In genomic region chr17:57902800-57903759, GRCh38 we compare ENCODE assay signal across 8 cellular contexts. TPM values are rescaled to one million over a fixed set of nuclear protein-coding genes. Genes with fewer than 3 reads are reported as not detected.
A peak's percentile ranks its signal among the peaks of the same experiment; 100 is the strongest.
DNase-seq lines count a peak whose midpoint lies in the region; ATAC-seq, FAIRE-seq and TF ChIP-seq lines count a peak whose summit lies in the region.

No MANE protein-coding gene starts in this region.

- TF ChIP-seq EP300 in K562 (IDR thresholded peaks at IDR 0.05; ENCODE audit: low read length): no peak

- no peaks in the 10 kb centered on the region for H3K9me3 Mint-ChIP-seq in activated CD4-positive, alpha-beta T cell treated with anti-CD3 and anti-CD28 coated beads for 36 hours (ENCODE audit: low read depth)

- H3K79me2 ChIP-seq in K562 (ENCODE audit: control insufficient read depth, insufficient read depth, low read length): no peaks in the 10 kb centered on the region

- H3K27ac Mint-ChIP-seq in activated CD4-positive, alpha-beta T cell treated with anti-CD3 and anti-CD28 coated beads for 36 hours: no peak overlapping the region

- H3K36me3 ChIP-seq in K562 (ENCODE audit: control insufficient read depth, insufficient read depth, low read length): no peaks in the 10 kb centered on the region

- TF ChIP-seq CTCF in AG04450 (IDR thresholded peaks at IDR 0.05; ENCODE audit: low read depth, low read length) (no peak), K562 (IDR thresholded peaks at IDR 0.05 in 2 of 3, conservative IDR thresholded peaks at IDR 0.05 in 1 of 3; ENCODE audit: insufficient read depth in 2 of 3, low read depth in 1 of 3, low read length in 3 of 3) (no peak)

- no peak for TF ChIP-seq POLR2A in K562 (conservative IDR thresholded peaks at IDR 0.05)

- no peaks in the 10 kb centered on the region for H3K27me3 Mint-ChIP-seq in activated CD4-positive, alpha-beta T cell treated with anti-CD3 and anti-CD28 coated beads for 36 hours

- no peak overlapping the region for H2AFZ ChIP-seq in K562 (ENCODE audit: low read depth, low read length)

- in situ Hi-C loops in K562 (cut with MboI): no loop called here

- 3% methylated on average over 5 of the region's 5 CpGs for WGBS in K562 (ENCODE audit: insufficient coverage, low coverage, missing lambda C conversion rate)

- H3K9ac ChIP-seq in K562 (ENCODE audit: insufficient read depth in 1 of 2, low read depth in 2 of 2, low read length in 2 of 2): no peak overlapping the region; a peak in 1 of 4 replicates

- H3K27me3 ChIP-seq in AG04450 (ENCODE audit: control insufficient read depth, insufficient read depth, low read length) (no peaks in the 10 kb centered on the region), K562 (ENCODE audit: control insufficient read depth in 2 of 2, insufficient read depth in 2 of 2, low read length in 2 of 2) (peaks cover 7 to 54% of the 10 kb centered on the region in 2 experiments; a peak in 4 of 5 replicates)

- peaks cover 0 to 8% of the 10 kb centered on the region in 2 experiments; a peak in 2 of 5 replicates for H3K4me1 ChIP-seq in K562 (replicated peaks in 1 of 2; ENCODE audit: control insufficient read depth in 2 of 2, insufficient read depth in 2 of 2, low read length in 2 of 2)

- TF ChIP-seq RAD21 in K562 (CRISPR knock-in tag; conservative IDR thresholded peaks at IDR 0.05 in 1 of 2, IDR thresholded peaks at IDR 0.05 in 1 of 2): no peak

- H3K4me3 ChIP-seq in AG04450 (ENCODE audit: low read depth, low read length) (no peak overlapping the region), K562 (no peak overlapping the region)

- peak; percentile 63 for ATAC-seq in GM18909 (IDR thresholded peaks at IDR 0.05; ENCODE audit: poor library complexity, unreplicated experiment)
- ATAC-seq in HG03139 (IDR thresholded peaks at IDR 0.05; ENCODE audit: unreplicated experiment): peak; percentile 64
- ATAC-seq in K562: no peak
- no peak for ATAC-seq in activated CD4-positive, alpha-beta T cell treated with anti-CD3 and anti-CD28 coated beads for 36 hours

- no peaks in the 10 kb centered on the region for H3K36me3 Mint-ChIP-seq in activated CD4-positive, alpha-beta T cell treated with anti-CD3 and anti-CD28 coated beads for 36 hours (ENCODE audit: low read depth)

- peaks cover 3% of the 10 kb centered on the region for H3K4me1 Mint-ChIP-seq in activated CD4-positive, alpha-beta T cell treated with anti-CD3 and anti-CD28 coated beads for 36 hours

- H3K9me3 ChIP-seq in AG04450 (ENCODE audit: control insufficient read depth, insufficient read depth, low read length) (no peaks in the 10 kb centered on the region), K562 (replicated peaks; ENCODE audit: control insufficient read depth, insufficient read depth, low read depth, low read length) (no peaks in the 10 kb centered on the region)

- no peak for FAIRE-seq in K562 (lab: Jason Lieb, UNC)

- H3K9me1 ChIP-seq in K562 (ENCODE audit: control insufficient read depth, insufficient read depth, low read length): no peaks in the 10 kb centered on the region

- POLR2A ChIA-PET in AG04450 (lab: Yijun Ruan, JAX) (interaction anchor here (0.7 to 1.5 kb wide), 5 partner anchors 10 to 103 kb away, joined by 3 to 16 read pairs (median 3); no protein-coding TSS in a partner anchor), K562 (lab: Yijun Ruan, JAX) (interaction anchor here (0.7 to 1.5 kb wide), 4 partner anchors 9 to 297 kb away, joined by 3 to 6 read pairs (median 4); no protein-coding TSS in a partner anchor)
- POLR2A ChIA-PET in activated CD4-positive, alpha-beta T cell treated with anti-CD3 and anti-CD28 coated beads for 36 hours (lab: Charles Lee): no interaction called here

- no peak for DNase-seq in AG04450 (ENCODE audit: low read depth, low spot score)
- DNase-seq in NCI-H510A treated with DMSO at 0.1 percent for 48 hours (lab: John Stamatoyannopoulos, UW): peak; percentile 98
- DNase-seq in K562 (ENCODE audit: extremely low read depth in 1 of 4, low spot score in 3 of 4): no peak
- DNase-seq in left kidney (ENCODE audit: low read depth, low spot score): peak; percentile 87
- DNase-seq in substantia nigra (lab: John Stamatoyannopoulos, UW): peak in 43 of 49 donors; percentile 29 to 93 (median 72)
- no peak for DNase-seq in activated CD4-positive, alpha-beta T cell treated with anti-CD3 and anti-CD28 coated beads for 36 hours

- H3K27ac ChIP-seq in AG04450 (ENCODE audit: low read depth, low read length) (peak overlapping the region; percentile 80), K562 (ENCODE audit: extremely low read depth, low read depth, low read length) (no peak overlapping the region), substantia nigra (ENCODE audit: low read depth, low read length, poor library complexity, severe bottlenecking) (peak overlapping the region; percentile 92)

- no peak overlapping the region for H3K4me3 Mint-ChIP-seq in activated CD4-positive, alpha-beta T cell treated with anti-CD3 and anti-CD28 coated beads for 36 hours

- BruUV-seq in K562 (replicated peaks; lab: Mats Ljungman, UMichigan): no TSS peak

- H3K4me2 ChIP-seq in K562 (ENCODE audit: insufficient read depth, low read length): no peak overlapping the region

- H4K20me1 ChIP-seq in K562 (replicated peaks; ENCODE audit: control insufficient read depth, insufficient read depth, low read length): peaks cover 5% of the 10 kb centered on the region; the same call in 1 of the 2 replicates

- CTCF ChIA-PET in AG04450 (lab: Charles Lee): interaction anchor here (0.6 to 2.6 kb wide), 5 partner anchors 11 to 87 kb away, joined by 3 to 20 read pairs (median 4); no protein-coding TSS in a partner anchor
- CTCF ChIA-PET in K562 (lab: Yijun Ruan, JAX; ENCODE audit: low intra/inter-chr PET ratio): interaction anchor here (0.6 kb wide), 1 partner anchor 93 kb away, joined by 3 read pairs; no protein-coding TSS in a partner anchor
- CTCF ChIA-PET in activated CD4-positive, alpha-beta T cell treated with anti-CD3 and anti-CD28 coated beads for 36 hours (lab: Charles Lee): interaction anchor here (0.6 to 2.6 kb wide), 6 partner anchors 10 to 810 kb away, joined by 3 to 9 read pairs (median 4); no protein-coding TSS in a partner anchor

- intact Hi-C loops in K562 (cut with micrococcal nuclease): no loop called here
- intact Hi-C loops in activated CD4-positive, alpha-beta T cell treated with anti-CD3 and anti-CD28 coated beads for 36 hours (cut with DNase I, micrococcal nuclease): no loop called here

TF ChIP-seq in K562, 482 proteins besides CTCF, POLR2A, EP300 and RAD21 (continues in another document):
- TF ChIP-seq ETV5 (CRISPR knock-in tag; IDR thresholded peaks at IDR 0.05; ENCODE audit: low read depth) (no peak), SNRNP70 (optimal IDR thresholded peaks at IDR 0.05; ENCODE audit: low read depth, low read length) (no peak), ADNP (tag; IDR thresholded peaks at IDR 0.05) (no peak), NONO (IDR thresholded peaks at IDR 0.05; ENCODE audit: low read depth in 2 of 2, low read length in 1 of 2) (no peak), U2AF2 (optimal IDR thresholded peaks at IDR 0.05; ENCODE audit: low read depth, low read length) (no peak), HMGN3 (IDR thresholded peaks at IDR 0.05; ENCODE audit: borderline replicate concordance, extremely low read depth, insufficient read length, low read depth, low read length) (no peak)

RNA-seq across cellular contexts. Expression of gene CUEDC1, which starts 52.1 kb away (rescaled TPM):
- 21.6 and 27.6 TPM in 2 replicates for polyA plus RNA-seq in AG04450 (2011; rRNA removed)
- polyA minus RNA-seq in AG04450 (2011; rRNA and poly(A)+ RNA removed): 20.9 and 22.6 TPM in 2 replicates
- 3.9 and 5.6 TPM in 2 replicates for total RNA-seq in K562 (2011; cell fraction: chromatin; rRNA removed; ENCODE audit: low replicate concordance)
- total RNA-seq in K562 (2011; cell fraction: nucleolus; rRNA removed): 3.2 and 5.3 TPM in 2 replicates
- 2.2 and 2.3 TPM in 2 replicates for total RNA-seq in K562 (2011; cell fraction: nucleoplasm; rRNA removed)
- total RNA-seq in K562 (2014; rRNA removed): 0.33 and 1.5 TPM in 2 replicates
- 0.64 and 0.65 TPM in 2 replicates for total RNA-seq in K562 (2014; rRNA removed; fragmentation: Illumina TruSeq; extraction: Trizol)
- total RNA-seq in K562 (2015; rRNA removed; fragmentation: Illumina TruSeq; extraction: Trizol): 0.62 and 0.94 TPM in 2 replicates
- 1.0 and 2.5 TPM in 2 replicates for total RNA-seq in K562 (2021)
- 1.7 and 2.0 TPM in 2 replicates for polyA plus RNA-seq in K562 (2011; rRNA removed)
- 1.6 and 1.8 TPM in 2 replicates for polyA plus RNA-seq in K562 (2011; cell fraction: cytosol; rRNA removed)
- polyA plus RNA-seq in K562 (2011; cell fraction: nucleus; rRNA removed): 4.7 and 9.4 TPM in 2 replicates
- polyA plus RNA-seq in K562 (2012): 0.42 and 2.3 TPM in 2 replicates
- 1.5 and 1.7 TPM in 2 replicates for polyA plus RNA-seq in K562 (2014; fragmentation: Illumina TruSeq; extraction: Trizol)
- under 1 TPM in 1 of 2 experiments, not detected in 1; 0.20 TPM for polyA plus RNA-seq in K562 (2014; fragmentation: Nextera tagmentation; extraction: Ambion mirVana)
- 2.5 and 4.1 TPM in 2 replicates for polyA plus RNA-seq in K562 (2014; rRNA removed)
- 0.75 and 1.4 TPM in 2 replicates for polyA minus RNA-seq in K562 (2011; rRNA and poly(A)+ RNA removed)
- polyA minus RNA-seq in K562 (2011; cell fraction: cytosol; rRNA and poly(A)+ RNA removed): 1.5 and 2.1 TPM in 2 replicates
- polyA minus RNA-seq in K562 (2011; cell fraction: nucleus; rRNA and poly(A)+ RNA removed): 1.6 and 1.7 TPM in 2 replicates
- under 1 TPM in 1 of 2 experiments, not detected in 1; 0.14 TPM for total RNA-seq in activated CD4-positive, alpha-beta T cell treated with anti-CD3 and anti-CD28 coated beads for 36 hours

RNA-seq across cellular contexts. Expression of gene MRPS23, which starts 53.2 kb away (rescaled TPM):
- polyA plus RNA-seq in AG04450 (2011; rRNA removed): 27.5 and 34.1 TPM in 2 replicates
- 13.6 and 26.1 TPM in 2 replicates for polyA minus RNA-seq in AG04450 (2011; rRNA and poly(A)+ RNA removed)
- total RNA-seq in K562 (2011; cell fraction: chromatin; rRNA removed; ENCODE audit: low replicate concordance): 21.2 and 27.1 TPM in 2 replicates
- total RNA-seq in K562 (2011; cell fraction: nucleolus; rRNA removed): 25.8 and 32.0 TPM in 2 replicates
- total RNA-seq in K562 (2011; cell fraction: nucleoplasm; rRNA removed): 25.9 and 39.0 TPM in 2 replicates
- total RNA-seq in K562 (2014; rRNA removed): 59.1 and 83.0 TPM in 2 replicates
- total RNA-seq in K562 (2014; rRNA removed; fragmentation: Illumina TruSeq; extraction: Trizol): 109 and 125 TPM in 2 replicates
- total RNA-seq in K562 (2015; rRNA removed; fragmentation: Illumina TruSeq; extraction: Trizol): 98.8 and 100.0 TPM in 2 replicates
- 91.4 and 96.4 TPM in 2 replicates for total RNA-seq in K562 (2021)
- 63.6 and 79.0 TPM in 2 replicates for polyA plus RNA-seq in K562 (2011; rRNA removed)
- polyA plus RNA-seq in K562 (2011; cell fraction: cytosol; rRNA removed): 45.9 and 48.1 TPM in 2 replicates
- 25.2 and 27.4 TPM in 2 replicates for polyA plus RNA-seq in K562 (2011; cell fraction: nucleus; rRNA removed)
- 77.9 and 112 TPM in 2 replicates for polyA plus RNA-seq in K562 (2012)
- 92.9 and 114 TPM in 2 replicates for polyA plus RNA-seq in K562 (2014; fragmentation: Illumina TruSeq; extraction: Trizol)
- polyA plus RNA-seq in K562 (2014; fragmentation: Nextera tagmentation; extraction: Ambion mirVana): 100 to 1,000 TPM; 233 to 298 TPM
- polyA plus RNA-seq in K562 (2014; rRNA removed): 105 and 127 TPM in 2 replicates
- 31.4 and 34.5 TPM in 2 replicates for polyA minus RNA-seq in K562 (2011; rRNA and poly(A)+ RNA removed)
- 10.7 and 18.7 TPM in 2 replicates for polyA minus RNA-seq in K562 (2011; cell fraction: cytosol; rRNA and poly(A)+ RNA removed)
- 17.2 and 32.8 TPM in 2 replicates for polyA minus RNA-seq in K562 (2011; cell fraction: nucleus; rRNA and poly(A)+ RNA removed)
- total RNA-seq in activated CD4-positive, alpha-beta T cell treated with anti-CD3 and anti-CD28 coated beads for 36 hours: 10 to 100 TPM; 42.6 to 69.7 TPM

Comparison
In these comparisons a context has a peak if more than half of its experiments do, and no peak if none do; other contexts are left out.
1. DNase-seq: peak in NCI-H510A treated with DMSO at 0.1 percent for 48 hours (single experiment), left kidney (single experiment) and substantia nigra (43 of 49); none in AG04450 (single experiment), K562 (0 of 4) and activated CD4-positive, alpha-beta T cell treated with anti-CD3 and anti-CD28 coated beads for 36 hours (single experiment).
2. ATAC-seq: peak in GM18909 (single experiment) and HG03139 (single experiment); none in K562 (single experiment) and activated CD4-positive, alpha-beta T cell treated with anti-CD3 and anti-CD28 coated beads for 36 hours (single experiment).